ENCODE assay signal across 8 cellular contexts in the genomic region with DNA sequence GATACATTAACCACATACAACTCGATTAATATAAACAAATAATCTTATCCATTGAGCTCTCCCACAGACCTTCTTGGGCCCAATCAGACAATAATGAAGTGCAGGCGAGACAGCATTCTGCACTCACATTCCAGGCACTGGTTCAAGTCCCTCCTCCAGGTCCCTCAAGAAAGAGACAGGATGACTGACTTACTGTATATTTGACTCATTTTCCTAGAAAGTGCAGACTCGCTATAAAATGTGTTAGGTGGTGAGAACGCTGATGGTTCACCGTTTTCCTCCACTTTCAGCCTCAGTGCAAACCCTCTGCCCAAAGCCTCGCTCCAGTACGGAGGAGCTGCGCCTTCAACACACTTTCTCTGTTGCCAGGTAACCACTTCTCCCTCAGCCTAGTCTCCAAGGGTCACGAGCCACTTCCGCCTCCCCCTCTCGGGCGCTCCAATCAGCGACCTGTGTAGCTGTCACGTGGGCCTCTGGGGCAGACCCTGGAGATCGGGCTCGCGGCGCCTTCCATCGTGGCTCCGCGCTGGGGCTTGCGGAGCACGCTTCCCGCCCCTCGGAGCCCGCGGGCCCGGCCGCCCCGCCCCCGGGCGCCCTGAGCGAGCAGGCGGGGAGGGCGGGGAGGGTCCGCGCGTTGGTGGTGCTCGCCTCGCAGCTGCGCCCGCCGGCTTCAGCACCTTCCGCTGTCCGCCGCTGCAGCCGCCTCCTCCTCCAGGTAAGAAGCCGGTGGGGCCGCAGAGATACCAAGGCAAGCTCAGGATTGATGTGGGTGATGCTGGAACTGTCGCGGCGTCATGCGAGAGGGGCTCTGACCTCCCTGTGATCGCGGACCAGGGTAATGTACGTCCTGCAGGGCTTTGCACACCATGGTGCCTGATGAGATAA. TPM values are rescaled to one million over a fixed set of nuclear protein-coding genes. Genes with fewer than 3 reads are reported as not detected.
DNase-seq lines count a peak whose midpoint lies in the region; ATAC-seq and TF ChIP-seq lines count a peak whose summit lies in the region.

A gene (plus strand): TSS at position 477 of the 885 bp plus-strand sequence. CDS start 45,740 bp downstream, outside the sequence.

- TF ChIP-seq POLR2A in adrenal gland (IDR thresholded peaks at IDR 0.05) = no peak

- CTCF ChIA-PET in T-cell (lab: Charles Lee) = no interaction called here

- no peaks in the 10 kb centered on the region for H3K9me3 ChIP-seq in adrenal gland (replicated peaks in 1 of 3)
- no peaks in the 10 kb centered on the region for H3K9me3 ChIP-seq in left ventricle myocardium inferior (replicated peaks)

- POLR2A ChIA-PET in T-cell (lab: Charles Lee) = interaction anchor here in 1 of 2 donors (0.6 kb wide), 1 partner anchor 12 kb away, joined by 3 read pairs; no protein-coding TSS in a partner anchor

- H3K4me3 Mint-ChIP-seq in T-cell (peak within 1 kb of the TSS; percentile 81 to 89 (median 86)), type B pancreatic cell (peak within 1 kb of the TSS; percentile 98)

- TF ChIP-seq CTCF in GM12865 (IDR thresholded peaks at IDR 0.05; ENCODE audit: insufficient read depth, low read depth, low read length, missing control alignments) (no peak), adrenal gland (IDR thresholded peaks at IDR 0.05) (no peak), left ventricle myocardium inferior (IDR thresholded peaks at IDR 0.05; ENCODE audit: borderline replicate concordance) (no peak), type B pancreatic cell (conservative IDR thresholded peaks at IDR 0.05) (no peak)

- no peaks in the 10 kb centered on the region for H3K36me3 ChIP-seq in adrenal gland (replicated peaks in 1 of 2)
- no peaks in the 10 kb centered on the region for H3K36me3 ChIP-seq in left ventricle myocardium inferior

- H3K27me3 Mint-ChIP-seq in T-cell = peaks cover 8 to 12% of the 10 kb centered on the region in 2 donors
- H3K27me3 Mint-ChIP-seq in type B pancreatic cell = peaks cover 4% of the 10 kb centered on the region

- peak within 1 kb of the TSS; percentile 57 for H3K4me3 ChIP-seq in GM12865 (ENCODE audit: low read depth, low read length)
- H3K4me3 ChIP-seq in adrenal gland = peak within 1 kb of the TSS in 3 of 4 donors; percentile 40 to 78 (median 68)
- peak within 1 kb of the TSS; percentile 69 for H3K4me3 ChIP-seq in left ventricle myocardium inferior

- DNase-seq in GM12865 (ENCODE audit: low read depth) = peak; percentile 93
- peak; percentile 85 for DNase-seq in NCI-H146 (lab: John Stamatoyannopoulos, UW)
- DNase-seq in T-cell = peak; percentile 20 to 74 (median 56)
- peak; percentile 78 to 95 (median 87) for DNase-seq in adrenal gland
- peak; percentile 82 for DNase-seq in left ventricle myocardium inferior
- peak; percentile 94 for DNase-seq in posterior vena cava (ENCODE audit: low spot score)
- peak; percentile 92 for DNase-seq in type B pancreatic cell (ENCODE audit: extremely low spot score, unreplicated experiment)

- WGBS in adrenal gland, 4 donors = 2 to 7% (median 4%) methylated on average over 17 to 56 of the region's 56 CpGs

- H3K36me3 Mint-ChIP-seq in T-cell (no peaks in the 10 kb centered on the region), type B pancreatic cell (no peaks in the 10 kb centered on the region)

- ATAC-seq in HG02759 (IDR thresholded peaks at IDR 0.05; ENCODE audit: unreplicated experiment) = peak; percentile 100
- ATAC-seq in T-cell (replicated peaks in 1 of 4) = peak; percentile 93 to 98 (median 96)

- intact Hi-C loops in adrenal gland (cut with DNase I) (no loop called here), left ventricle myocardium inferior (cut with micrococcal nuclease) (no loop called here), posterior vena cava (cut with DNase I) (loop anchor here in 1 of 2 donors (5.0 kb wide), 1 partner anchor 562 kb away; no protein-coding TSS in a partner anchor)

- H3K27me3 ChIP-seq in adrenal gland (no peaks in the 10 kb centered on the region), left ventricle myocardium inferior (ENCODE audit: low read depth) (peaks cover 40% of the 10 kb centered on the region)

- H3K4me1 Mint-ChIP-seq in T-cell = peaks cover 12 to 15% (median 12%) of the 10 kb centered on the region in 3 donors
- peaks cover 10% of the 10 kb centered on the region for H3K4me1 Mint-ChIP-seq in type B pancreatic cell (ENCODE audit: unreplicated experiment)

- peak within 1 kb of the TSS in 1 of 2 donors; percentile 50 for H3K27ac Mint-ChIP-seq in T-cell
- H3K27ac Mint-ChIP-seq in type B pancreatic cell = peak within 1 kb of the TSS; percentile 71

- no peak within 1 kb of the TSS for H3K27ac ChIP-seq in adrenal gland
- no peak within 1 kb of the TSS for H3K27ac ChIP-seq in left ventricle myocardium inferior (replicated peaks)

- no peaks in the 10 kb centered on the region for H3K9me3 Mint-ChIP-seq in T-cell
- no peaks in the 10 kb centered on the region for H3K9me3 Mint-ChIP-seq in type B pancreatic cell

- H3K4me1 ChIP-seq in adrenal gland (replicated peaks in 1 of 2) (no peaks in the 10 kb centered on the region), left ventricle myocardium inferior (peaks cover 11% of the 10 kb centered on the region)

RNA-seq across cellular contexts. Expression of the gene that starts here (rescaled TPM):
- 1 to 10 TPM in 2 of 5 donors, under 1 TPM in 3; 0.92 to 2.0 (median 0.98) TPM for total RNA-seq in T-cell
- 1 to 10 TPM in 7 of 8 donors, under 1 TPM in 1; 0.97 to 6.2 (median 3.7) TPM for total RNA-seq in adrenal gland
- polyA plus RNA-seq in adrenal gland = 1 to 10 TPM in 2 of 3 donors, under 1 TPM in 1; 0.81 to 7.7 (median 1.5) TPM
- total RNA-seq in left ventricle myocardium inferior = 0.38 TPM
- 1 to 10 TPM; 2.5 to 3.0 TPM for total RNA-seq in posterior vena cava
- total RNA-seq in type B pancreatic cell (ENCODE audit: low replicate concordance) = 5.2 and 6.1 TPM in 2 replicates

Comparison
In these comparisons a context has a peak if more than half of its experiments do, and no peak if none do; other contexts are left out.
1. Peak in DNase-seq and H3K4me3 ChIP-seq in left ventricle myocardium inferior; RNA of the gene not detected or under 1 TPM.